ENCODE assay signal across 2 cellular contexts in genomic region chr2:176087330-176088047, GRCh38.
TF ChIP-seq lines count a peak whose summit lies in the region.

No MANE protein-coding gene starts in this region.

TF ChIP-seq in GM23338, 12 proteins besides CTCF, POLR2A, EP300 and RAD21:
- TF ChIP-seq REST (IDR thresholded peaks at IDR 0.05; ENCODE audit: unreplicated experiment), result no peak
- TF ChIP-seq EZH2 (IDR thresholded peaks at IDR 0.05; ENCODE audit: low read depth, unreplicated experiment), result peak; percentile 88

TF ChIP-seq in K562, 482 proteins besides CTCF, POLR2A, EP300 and RAD21:
- TF ChIP-seq, protein P1, sequence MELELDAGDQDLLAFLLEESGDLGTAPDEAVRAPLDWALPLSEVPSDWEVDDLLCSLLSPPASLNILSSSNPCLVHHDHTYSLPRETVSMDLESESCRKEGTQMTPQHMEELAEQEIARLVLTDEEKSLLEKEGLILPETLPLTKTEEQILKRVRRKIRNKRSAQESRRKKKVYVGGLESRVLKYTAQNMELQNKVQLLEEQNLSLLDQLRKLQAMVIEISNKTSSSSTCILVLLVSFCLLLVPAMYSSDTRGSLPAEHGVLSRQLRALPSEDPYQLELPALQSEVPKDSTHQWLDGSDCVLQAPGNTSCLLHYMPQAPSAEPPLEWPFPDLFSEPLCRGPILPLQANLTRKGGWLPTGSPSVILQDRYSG (tag; conservative IDR thresholded peaks at IDR 0.05; ENCODE audit: low read depth), result no peak
- TF ChIP-seq CC2D1A (IDR thresholded peaks at IDR 0.05) (no peak), ZNF3 (CRISPR knock-in tag; IDR thresholded peaks at IDR 0.05) (no peak), NRF1 (conservative IDR thresholded peaks at IDR 0.05 in 1 of 2, IDR thresholded peaks at IDR 0.05 in 1 of 2) (no peak), BMI1 (IDR thresholded peaks at IDR 0.05; ENCODE audit: low read length) (no peak), E2F4 (CRISPR knock-in tag; IDR thresholded peaks at IDR 0.05; ENCODE audit: low read depth) (no peak), TOE1 (IDR thresholded peaks at IDR 0.05; ENCODE audit: borderline replicate concordance) (no peak), TOE1 (CRISPR knock-in tag; IDR thresholded peaks at IDR 0.05; ENCODE audit: borderline replicate concordance, low read depth) (no peak), ZNF274 (IDR thresholded peaks at IDR 0.05; ENCODE audit: borderline replicate concordance, low read depth, low read length) (no peak), GABPA (tag; conservative IDR thresholded peaks at IDR 0.05; ENCODE audit: low read depth) (no peak), L3MBTL2 (IDR thresholded peaks at IDR 0.05) (no peak), ZNF740 (CRISPR knock-in tag; IDR thresholded peaks at IDR 0.05) (no peak), ZNF740 (tag; IDR thresholded peaks at IDR 0.05) (no peak), NR2C2 (CRISPR knock-in tag; IDR thresholded peaks at IDR 0.05) (no peak), NR2C2 (tag; IDR thresholded peaks at IDR 0.05) (no peak), BCL6 (CRISPR knock-in tag; IDR thresholded peaks at IDR 0.05) (no peak), ERF (CRISPR knock-in tag; IDR thresholded peaks at IDR 0.05) (no peak), PHF21A (IDR thresholded peaks at IDR 0.05; ENCODE audit: borderline replicate concordance, low read depth) (no peak), HDGF (IDR thresholded peaks at IDR 0.05) (no peak), ARNT (IDR thresholded peaks at IDR 0.05) (no peak), ZNF707 (CRISPR knock-in tag; conservative IDR thresholded peaks at IDR 0.05) (no peak), SAP30 (IDR thresholded peaks at IDR 0.05; ENCODE audit: borderline replicate concordance, insufficient read depth, low read depth, low read length, poor library complexity, severe bottlenecking) (no peak), E2F8 (IDR thresholded peaks at IDR 0.05; ENCODE audit: low read depth, partially characterized antibody) (no peak)
TF ChIP-seq in K562: peak in this region for 0.
